8 cellular contexts compared by ENCODE assay signal in genomic region chr13:48235100-48235813, GRCh38. TPM values are rescaled to one million over a fixed set of nuclear protein-coding genes. Genes with fewer than 3 reads are reported as not detected.
DNase-seq lines count a peak whose midpoint lies in the region; ATAC-seq and TF ChIP-seq lines count a peak whose summit lies in the region.

No MANE protein-coding gene starts in this region.

- peaks cover 0 to 12% (median 5%) of the 10 kb centered on the region in 3 donors for H3K36me3 ChIP-seq in tibial artery

- POLR2A ChIA-PET in activated CD4-positive, alpha-beta T cell treated with anti-CD3 and anti-CD28 coated beads, Interleukin-2, amount 10 ng/mL, durations not matched to agents 7 days and 5 days (lab: Charles Lee), result no interaction called here

- H3K27me3 ChIP-seq in dorsolateral prefrontal cortex, result no peaks in the 10 kb centered on the region
- H3K27me3 ChIP-seq in tibial artery, result no peaks in the 10 kb centered on the region

- peaks cover 0 to 64% (median 34%) of the 10 kb centered on the region in 4 donors for H3K4me1 ChIP-seq in tibial artery

- intact Hi-C loops in dorsolateral prefrontal cortex (cut with DNase I), result loop anchor here (2.0 to 10.0 kb wide), 3 partner anchors 68 to 350 kb away; partner anchors contain the start of genes MED4 (in 1 of the 2) and RB1 (in 1 of the 2)
- intact Hi-C loops in tibial artery (cut with DNase I; ENCODE audit: low total_unique reads), result loop anchor here (10.0 kb wide), 1 partner anchor 70 kb away; the partner anchor contains the start of gene RB1

- no peak for DNase-seq in activated CD4-positive, alpha-beta T cell treated with anti-CD3 and anti-CD28 coated beads, Interleukin-2, amount 10 ng/mL, durations not matched to agents 7 days and 5 days
- DNase-seq in activated CD4-positive, alpha-beta T cell treated with anti-CD3 and anti-CD28 coated beads, Interleukin-2, amount 50 U/mL, for 48 hours, result no peak
- DNase-seq in RKO (ENCODE audit: low spot score) (peak; percentile 38), dorsolateral prefrontal cortex (peak in 2 of 10 donors; percentile 39 to 67), memory B cell (ENCODE audit: low spot score in 2 of 2) (no peak), tibial artery (peak in 1 of 2 donors; percentile 56)
- no peak for DNase-seq in stimulated activated CD4-positive, alpha-beta T cell treated with anti-CD3 and anti-CD28 coated beads, Interleukin-12 subunit alpha, Interleukin-12 subunit beta, amount 100 ng/mL, for 4 hours

- no peak overlapping the region for H3K27ac Mint-ChIP-seq in activated CD4-positive, alpha-beta T cell treated with anti-CD3 and anti-CD28 coated beads, Interleukin-2, amount 10 ng/mL, durations not matched to agents 7 days and 5 days
- peak overlapping the region; percentile 72 for H3K27ac Mint-ChIP-seq in memory B cell

- ATAC-seq in HG02759 (IDR thresholded peaks at IDR 0.05; ENCODE audit: unreplicated experiment), result peak; percentile 45
- ATAC-seq in memory B cell (ENCODE audit: low read depth), result peak; percentile 9

- H3K4me3 Mint-ChIP-seq in activated CD4-positive, alpha-beta T cell treated with anti-CD3 and anti-CD28 coated beads, Interleukin-2, amount 10 ng/mL, durations not matched to agents 7 days and 5 days, result peak overlapping the region; percentile 93
- peak overlapping the region; percentile 68 for H3K4me3 Mint-ChIP-seq in memory B cell

- peak overlapping the region; percentile 54 to 100 (median 99) for H3K27ac ChIP-seq in dorsolateral prefrontal cortex
- peak overlapping the region; percentile 94 to 99 for H3K27ac ChIP-seq in tibial artery

- CTCF ChIA-PET in activated CD4-positive, alpha-beta T cell treated with anti-CD3 and anti-CD28 coated beads, Interleukin-2, amount 10 ng/mL, durations not matched to agents 7 days and 5 days (lab: Charles Lee), result interaction anchor here (0.6 to 1.8 kb wide), 7 partner anchors 14 to 345 kb away, joined by 3 to 4 read pairs (median 3); partner anchors contain the start of gene MED4

- peaks cover 46% of the 10 kb centered on the region for H3K36me3 Mint-ChIP-seq in activated CD4-positive, alpha-beta T cell treated with anti-CD3 and anti-CD28 coated beads, Interleukin-2, amount 10 ng/mL, durations not matched to agents 7 days and 5 days (ENCODE audit: low read depth)
- peaks cover 8% of the 10 kb centered on the region for H3K36me3 Mint-ChIP-seq in memory B cell

- H3K9me3 Mint-ChIP-seq in activated CD4-positive, alpha-beta T cell treated with anti-CD3 and anti-CD28 coated beads, Interleukin-2, amount 10 ng/mL, durations not matched to agents 7 days and 5 days, result no peaks in the 10 kb centered on the region
- H3K9me3 Mint-ChIP-seq in memory B cell, result no peaks in the 10 kb centered on the region

- peaks cover 10% of the 10 kb centered on the region for H3K27me3 Mint-ChIP-seq in activated CD4-positive, alpha-beta T cell treated with anti-CD3 and anti-CD28 coated beads, Interleukin-2, amount 10 ng/mL, durations not matched to agents 7 days and 5 days
- H3K27me3 Mint-ChIP-seq in memory B cell, result no peaks in the 10 kb centered on the region

- peaks cover 42% of the 10 kb centered on the region for H3K4me1 Mint-ChIP-seq in activated CD4-positive, alpha-beta T cell treated with anti-CD3 and anti-CD28 coated beads, Interleukin-2, amount 10 ng/mL, durations not matched to agents 7 days and 5 days
- H3K4me1 Mint-ChIP-seq in memory B cell, result peaks cover 28% of the 10 kb centered on the region

- H3K9me3 ChIP-seq in tibial artery, result no peaks in the 10 kb centered on the region

- TF ChIP-seq CTCF in dorsolateral prefrontal cortex (IDR thresholded peaks at IDR 0.05 in 54 of 56, conservative IDR thresholded peaks at IDR 0.05 in 2 of 56; ENCODE audit: low read depth in 1 of 56, partially characterized antibody in 56 of 56) (peak in 1 of 56 donors; percentile 9), tibial artery (IDR thresholded peaks at IDR 0.05) (no peak)

- peak overlapping the region; percentile 61 to 100 (median 94) for H3K4me3 ChIP-seq in dorsolateral prefrontal cortex
- H3K4me3 ChIP-seq in tibial artery, result peak overlapping the region; percentile 78 to 91

RNA-seq across cellular contexts. Expression of gene ITM2B, which starts 2.3 kb away (rescaled TPM):
- total RNA-seq in activated CD4-positive, alpha-beta T cell treated with anti-CD3 and anti-CD28 coated beads, Interleukin-2, amount 10 ng/mL, durations not matched to agents 7 days and 5 days, result 100 to 1,000 TPM; 259 to 317 TPM
- total RNA-seq in dorsolateral prefrontal cortex, result 100 to 1,000 TPM; 414 to 659 (median 555) TPM
